ENCODE assay signal across 8 cellular contexts in genomic region chr19:343451-343931, GRCh38. TPM values are rescaled to one million over a fixed set of nuclear protein-coding genes. Genes with fewer than 3 reads are reported as not detected.
DNase-seq lines count a peak whose midpoint lies in the region; ATAC-seq, FAIRE-seq and TF ChIP-seq lines count a peak whose summit lies in the region.

No MANE protein-coding gene starts in this region.

- H3K27me3 ChIP-seq in heart left ventricle (no peaks in the 10 kb centered on the region), breast epithelium (no peaks in the 10 kb centered on the region), mesenchymal stem cell (ENCODE audit: control insufficient read depth in 1 of 2, insufficient read depth in 1 of 2, low read length in 2 of 2) (no peaks in the 10 kb centered on the region), vagina (no peaks in the 10 kb centered on the region)

- TF ChIP-seq CTCF in heart left ventricle (IDR thresholded peaks at IDR 0.05) = no peak
- no peak for TF ChIP-seq CTCF in breast epithelium (IDR thresholded peaks at IDR 0.05)
- TF ChIP-seq CTCF in vagina (IDR thresholded peaks at IDR 0.05) = no peak

- no peak for FAIRE-seq in H54 (lab: Jason Lieb, UNC)

- peaks cover 0 to 5% (median 0%) of the 10 kb centered on the region in 9 donors for H3K36me3 ChIP-seq in heart left ventricle
- no peaks in the 10 kb centered on the region for H3K36me3 ChIP-seq in breast epithelium
- peaks cover 15 to 18% of the 10 kb centered on the region in 2 experiments for H3K36me3 ChIP-seq in mesenchymal stem cell (ENCODE audit: control insufficient read depth in 1 of 2, insufficient read depth in 2 of 2, low read depth in 1 of 2, low read length in 2 of 2)
- no peaks in the 10 kb centered on the region for H3K36me3 ChIP-seq in vagina

- no peak for ATAC-seq in heart left ventricle
- ATAC-seq in Right ventricle myocardium inferior = no peak

- H3K9ac ChIP-seq in mesenchymal stem cell (ENCODE audit: low read length) = peak overlapping the region; percentile 95

- H4K8ac ChIP-seq in mesenchymal stem cell (ENCODE audit: low read length) = peak overlapping the region; percentile 79

- peak overlapping the region; percentile 32 for H2AK5ac ChIP-seq in mesenchymal stem cell (ENCODE audit: low read length, severe bottlenecking)

- no peak overlapping the region for H2BK15ac ChIP-seq in mesenchymal stem cell (ENCODE audit: low read depth, poor library complexity, severe bottlenecking)

- TF ChIP-seq POLR2A in heart left ventricle (IDR thresholded peaks at IDR 0.05) (no peak), breast epithelium (IDR thresholded peaks at IDR 0.05) (no peak), vagina (IDR thresholded peaks at IDR 0.05) (no peak), H54 (IDR thresholded peaks at IDR 0.05; ENCODE audit: low read depth, low read length) (no peak)

- H3K4me3 ChIP-seq in heart left ventricle (peak overlapping the region; percentile 61 to 98 (median 89)), breast epithelium (peak overlapping the region; percentile 66 to 98 (median 88)), mesenchymal stem cell (ENCODE audit: insufficient read depth in 1 of 2, low read depth in 1 of 2, low read length in 2 of 2) (peak overlapping the region; percentile 47 to 86), vagina (peak overlapping the region; percentile 85 to 90)

- no peak overlapping the region for H2AFZ ChIP-seq in mesenchymal stem cell (ENCODE audit: low read depth, low read length)

- H3K9me3 ChIP-seq in heart left ventricle = no peaks in the 10 kb centered on the region
- H3K9me3 ChIP-seq in breast epithelium = no peaks in the 10 kb centered on the region
- no peaks in the 10 kb centered on the region for H3K9me3 ChIP-seq in mesenchymal stem cell (ENCODE audit: control insufficient read depth, low read length)
- H3K9me3 ChIP-seq in vagina = no peaks in the 10 kb centered on the region

- peak overlapping the region; percentile 52 to 71 for H3K18ac ChIP-seq in mesenchymal stem cell (ENCODE audit: low read depth in 1 of 2, low read length in 2 of 2)

- WGBS in heart left ventricle, 4 donors = 41 to 55% (median 51%) methylated on average over 19 of the region's 19 CpGs
- WGBS in mesenchymal stem cell = 77% methylated on average over 19 of the region's 19 CpGs

- peak overlapping the region in 1 of 2 experiments; percentile 59 for H2BK12ac ChIP-seq in mesenchymal stem cell (ENCODE audit: low read length in 2 of 2)

- H3K4ac ChIP-seq in mesenchymal stem cell (ENCODE audit: low read depth in 1 of 2, low read length in 2 of 2) = peak overlapping the region; percentile 19 to 20

- intact Hi-C loops in heart left ventricle (cut with DNase I) = loop anchor here in 1 of 10 donors (2.0 kb wide), 1 partner anchor 33 kb away; no protein-coding TSS in a partner anchor
- intact Hi-C loops in Right ventricle myocardium inferior (cut with DNase I) = loop anchor here (2.0 kb wide), 1 partner anchor 35 kb away; no protein-coding TSS in a partner anchor
- intact Hi-C loops in breast epithelium (cut with DNase I; ENCODE audit: low total_unique reads) = no loop called here
- intact Hi-C loops in vagina (cut with DNase I) = no loop called here

- H3K4me1 ChIP-seq in heart left ventricle (peaks cover 0 to 49% (median 31%) of the 10 kb centered on the region in 12 donors), breast epithelium (peaks cover 7 to 11% of the 10 kb centered on the region in 2 donors), mesenchymal stem cell (ENCODE audit: control insufficient read depth, insufficient read depth, low read depth, low read length) (peaks cover 37% of the 10 kb centered on the region), vagina (peaks cover 44% of the 10 kb centered on the region)

- no peak overlapping the region for H3K23ac ChIP-seq in mesenchymal stem cell (ENCODE audit: low read length in 2 of 2)

- peak overlapping the region; percentile 89 for H3K4me2 ChIP-seq in mesenchymal stem cell (ENCODE audit: low read length, poor library complexity, severe bottlenecking)

- H3K27ac ChIP-seq in heart left ventricle (peak overlapping the region; percentile 28 to 90 (median 86)), breast epithelium (peak overlapping the region; percentile 73 to 90), mesenchymal stem cell (ENCODE audit: low read length, poor library complexity, severe bottlenecking) (no peak overlapping the region), vagina (peak overlapping the region; percentile 85)

- H2BK5ac ChIP-seq in mesenchymal stem cell (ENCODE audit: low read depth, low read length, poor library complexity, severe bottlenecking) = no peak overlapping the region

- peak overlapping the region; percentile 47 for H4K91ac ChIP-seq in mesenchymal stem cell (ENCODE audit: low read length)

- H3K14ac ChIP-seq in mesenchymal stem cell (ENCODE audit: low read length in 2 of 2) = peak overlapping the region in 1 of 2 experiments; percentile 22

- peak in 1 of 5 donors; percentile 62 for DNase-seq in heart left ventricle
- no peak for DNase-seq in Right ventricle myocardium inferior (ENCODE audit: missing footprints)
- no peak for DNase-seq in breast epithelium (ENCODE audit: low spot score in 2 of 2)
- DNase-seq in mesenchymal stem cell = no peak
- no peak for DNase-seq in vagina (ENCODE audit: extremely low spot score in 2 of 2)
- no peak for DNase-seq in NCI-H2171 treated with DMSO at 0.1 percent for 48 hours (lab: John Stamatoyannopoulos, UW)
- DNase-seq in H54 (ENCODE audit: insufficient read length, low spot score) = no peak
- no peak for DNase-seq in amniotic stem cell (lab: John Stamatoyannopoulos, UW)

- peaks cover 7% of the 10 kb centered on the region for H3K79me1 ChIP-seq in mesenchymal stem cell (replicated peaks; ENCODE audit: low read length, poor library complexity, severe bottlenecking)

- no peak overlapping the region for H2BK120ac ChIP-seq in mesenchymal stem cell (ENCODE audit: low read depth, low read length)

RNA-seq across cellular contexts. Expression of gene MIER2, which starts 1.1 kb away (rescaled TPM):
- total RNA-seq in heart left ventricle (10 to 100 TPM; 15.7 to 30.3 (median 19.5) TPM), Right ventricle myocardium inferior (16.3 TPM), breast epithelium (10 to 100 TPM in 2 of 3 donors, 1 to 10 TPM in 1; 5.4 to 17.0 (median 12.8) TPM), vagina (30.7 TPM)
- polyA plus RNA-seq in heart left ventricle = 10 to 100 TPM; 18.7 to 22.2 TPM
- 32.6 TPM for polyA plus RNA-seq in mesenchymal stem cell (2013, experiment 1 of 2)
- 31.7 TPM for polyA plus RNA-seq in mesenchymal stem cell (2013, experiment 2 of 2)

RNA-seq across cellular contexts. Expression of gene PLPP2, which starts 52.3 kb away (rescaled TPM):
- total RNA-seq in heart left ventricle = 1 to 10 TPM in 4 of 9 donors, under 1 TPM in 5; 0.09 to 4.1 (median 1.00) TPM
- polyA plus RNA-seq in heart left ventricle = under 1 TPM; 0.54 to 0.99 TPM
- 0.76 TPM for total RNA-seq in Right ventricle myocardium inferior
- 100 to 1,000 TPM in 2 of 3 donors, under 1 TPM in 1; 0.48 to 166 (median 120) TPM for total RNA-seq in breast epithelium
- 4.8 TPM for polyA plus RNA-seq in mesenchymal stem cell (2013, experiment 1 of 2)
- 5.1 TPM for polyA plus RNA-seq in mesenchymal stem cell (2013, experiment 2 of 2)
- total RNA-seq in vagina = 49.4 TPM
